ENCODE assay signal across 22 cellular contexts in the genomic region with DNA sequence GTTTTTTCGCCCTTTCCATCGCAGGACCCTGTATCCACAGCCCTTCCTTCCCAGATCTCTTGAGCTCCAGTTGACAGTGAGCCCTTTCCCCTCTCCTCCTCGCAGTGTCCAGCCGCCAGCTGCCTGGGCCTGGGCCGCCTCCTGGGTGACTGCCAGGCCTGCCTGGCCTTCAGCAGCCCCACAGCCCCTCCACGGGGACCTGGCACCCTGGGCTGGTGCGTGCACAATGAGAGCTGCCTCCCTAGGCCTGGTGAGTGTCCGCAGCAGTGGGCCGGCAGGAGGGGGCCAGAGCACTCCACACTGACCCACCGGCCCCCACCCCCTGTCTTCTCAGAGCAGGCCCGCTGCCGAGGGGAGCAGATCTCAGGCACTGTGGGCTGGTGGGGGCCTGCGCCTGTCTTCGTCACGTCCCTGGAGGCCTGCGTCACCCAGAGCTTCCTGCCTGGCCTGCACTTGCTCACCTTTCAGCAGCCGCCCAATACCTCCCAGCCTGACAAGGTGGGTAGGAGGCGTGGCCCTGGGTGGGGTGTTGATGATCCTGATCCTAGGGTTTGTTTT. TPM values are rescaled to one million over a fixed set of nuclear protein-coding genes. Genes with fewer than 3 reads are reported as not detected.
A peak's percentile ranks its signal among the peaks of the same experiment; 100 is the strongest.
DNase-seq lines count a peak whose midpoint lies in the region; ATAC-seq, FAIRE-seq and TF ChIP-seq lines count a peak whose summit lies in the region.
"Had no signal": no experiment of that assay in that cellular context is flagged by ENCODE, and none has a peak within 500 bp of the region (broad histone marks: within the 10 kb centered on the region; RNA-seq: fewer than 3 reads in every experiment).

No MANE protein-coding gene starts in this region.

- no peak for TF ChIP-seq CTCF in A549 (IDR thresholded peaks at IDR 0.05)
- TF ChIP-seq CTCF in osteoblast (IDR thresholded peaks at IDR 0.05; ENCODE audit: extremely low read depth, low read depth, low read length): no peak

- no peak for TF ChIP-seq EP300 in A549 (IDR thresholded peaks at IDR 0.05)

- H4K20me1 ChIP-seq in osteoblast (ENCODE audit: insufficient read depth, low read length): no peaks in the 10 kb centered on the region

- no peak overlapping the region for H3K18ac ChIP-seq in mesenchymal stem cell (ENCODE audit: low read depth in 1 of 2, low read length in 2 of 2)

- no peak overlapping the region for H3K4ac ChIP-seq in mesenchymal stem cell (ENCODE audit: low read depth in 1 of 2, low read length in 2 of 2)

- H3K36me3 ChIP-seq in adipocyte (ENCODE audit: control insufficient read depth, insufficient read depth, low read length, severe bottlenecking): peaks cover 4% of the 10 kb centered on the region
- peaks cover 23 to 40% of the 10 kb centered on the region in 2 experiments for H3K36me3 ChIP-seq in mesenchymal stem cell (ENCODE audit: control insufficient read depth in 1 of 2, insufficient read depth in 2 of 2, low read depth in 1 of 2, low read length in 2 of 2)
- H3K36me3 ChIP-seq in osteoblast (ENCODE audit: insufficient read depth, low read length): peaks cover 5% of the 10 kb centered on the region

- FAIRE-seq in A549 (lab: Jason Lieb, UNC): no peak
- FAIRE-seq: GM12878 had no signal

- H2AFZ ChIP-seq in mesenchymal stem cell (ENCODE audit: low read depth, low read length) (no peak overlapping the region), osteoblast (ENCODE audit: low read length) (no peak overlapping the region)

- H2BK5ac ChIP-seq in mesenchymal stem cell (ENCODE audit: low read depth, low read length, poor library complexity, severe bottlenecking): no peak overlapping the region

- peaks cover 14% of the 10 kb centered on the region for H3K79me1 ChIP-seq in mesenchymal stem cell (replicated peaks; ENCODE audit: low read length, poor library complexity, severe bottlenecking)

- peak; percentile 18 to 26; a peak in 4 of 6 replicates for ATAC-seq in A549
- ATAC-seq: GM12878 had no signal

- H3K27me3 ChIP-seq in adipocyte (replicated peaks; ENCODE audit: control insufficient read depth, insufficient read depth, low read length) (no peaks in the 10 kb centered on the region), mesenchymal stem cell (ENCODE audit: control insufficient read depth in 1 of 2, insufficient read depth in 1 of 2, low read length in 2 of 2) (no peaks in the 10 kb centered on the region), osteoblast (ENCODE audit: insufficient read depth, low read length) (no peaks in the 10 kb centered on the region)
- H3K27me3 ChIP-seq: BE2C had no signal

- H2BK120ac ChIP-seq in mesenchymal stem cell (ENCODE audit: low read depth, low read length): no peak overlapping the region

- H2AK5ac ChIP-seq in mesenchymal stem cell (ENCODE audit: low read length, severe bottlenecking): no peak overlapping the region

- no peak overlapping the region for H3K14ac ChIP-seq in mesenchymal stem cell (ENCODE audit: low read length in 2 of 2)

- CTCF ChIA-PET in A549 (lab: Yijun Ruan, JAX): interaction anchor here (0.6 to 3.9 kb wide), 16 partner anchors 12 to 215 kb away, joined by 3 to 27 read pairs (median 3); no protein-coding TSS in a partner anchor

- H3K4me1 ChIP-seq in A549 (peaks cover 6% of the 10 kb centered on the region; the same call in 2 of the 3 replicates), adipocyte (ENCODE audit: control insufficient read depth, insufficient read depth, low read length) (peaks cover 36% of the 10 kb centered on the region), mesenchymal stem cell (ENCODE audit: control insufficient read depth, insufficient read depth, low read depth, low read length) (peaks cover 1% of the 10 kb centered on the region), osteoblast (ENCODE audit: insufficient read depth, low read length) (no peaks in the 10 kb centered on the region)
- H3K4me1 ChIP-seq: BE2C had no signal

- POLR2A ChIA-PET in A549 (lab: Yijun Ruan, JAX): no interaction called here

- no peak overlapping the region for H3K4me3 ChIP-seq in A549
- no peak overlapping the region for H3K4me3 ChIP-seq in adipocyte (ENCODE audit: low read length)
- H3K4me3 ChIP-seq in mesenchymal stem cell (ENCODE audit: insufficient read depth in 1 of 2, low read depth in 1 of 2, low read length in 2 of 2): no peak overlapping the region
- no peak overlapping the region for H3K4me3 ChIP-seq in osteoblast (ENCODE audit: insufficient read depth, low read length)
- H3K4me3 ChIP-seq: GM12878 had no signal

- no peak overlapping the region for H4K91ac ChIP-seq in mesenchymal stem cell (ENCODE audit: low read length)

- H3K79me2 ChIP-seq in osteoblast (ENCODE audit: insufficient read depth, low read length): no peaks in the 10 kb centered on the region

- peak overlapping the region; percentile 43 for H3K9ac ChIP-seq in adipocyte (ENCODE audit: low read length)
- H3K9ac ChIP-seq in mesenchymal stem cell (ENCODE audit: low read length): no peak overlapping the region

- H3K27ac ChIP-seq in A549 (no peak overlapping the region), mesenchymal stem cell (ENCODE audit: low read length, poor library complexity, severe bottlenecking) (no peak overlapping the region), osteoblast (ENCODE audit: low read depth, low read length) (no peak overlapping the region)
- H3K27ac ChIP-seq: HL-60 had no signal

- H3K23ac ChIP-seq in mesenchymal stem cell (ENCODE audit: low read length in 2 of 2): no peak overlapping the region

- no peak overlapping the region for H4K8ac ChIP-seq in mesenchymal stem cell (ENCODE audit: low read length)

- no peak overlapping the region for H2BK12ac ChIP-seq in mesenchymal stem cell (ENCODE audit: low read length in 2 of 2)

- H3K4me2 ChIP-seq in A549 (no peak overlapping the region), mesenchymal stem cell (ENCODE audit: low read length, poor library complexity, severe bottlenecking) (no peak overlapping the region), osteoblast (ENCODE audit: insufficient read depth, low read length) (no peak overlapping the region)

- peak overlapping the region; percentile 13 for H2BK15ac ChIP-seq in mesenchymal stem cell (ENCODE audit: low read depth, poor library complexity, severe bottlenecking)

- DNase-seq in A549 (ENCODE audit: low read depth in 1 of 2, low spot score in 1 of 2): no peak
- no peak for DNase-seq in adipocyte (ENCODE audit: low read depth)
- no peak for DNase-seq in mesenchymal stem cell
- peak; percentile 9 for DNase-seq in osteoblast (ENCODE audit: insufficient read length, low spot score, missing footprints)
- DNase-seq in effector CD4-positive, alpha-beta T cell: no peak
- DNase-seq in NOMO-1 treated with dmso at 0.1 percent for 144 hours (lab: John Stamatoyannopoulos, UW; ENCODE audit: unreplicated experiment): no peak
- no peak for DNase-seq in MV-4-11 (lab: John Stamatoyannopoulos, UW)
- DNase-seq: ACHN; BE2C; C1 segment of cervical spinal cord; CD4-positive, CD25-positive, alpha-beta regulatory T cell; CD8-positive, alpha-beta memory T cell; COR-L47; DMS 273 treated with DMSO at 0.1 percent for 48 hours; DMS53; DND-41; EL had no signal

- 94% methylated on average over 18 of the region's 18 CpGs for WGBS in A549 (ENCODE audit: missing lambda C conversion rate)
- 97% methylated on average over 16 of the region's 18 CpGs for WGBS in mesenchymal stem cell

- no peak for TF ChIP-seq POLR2A in A549 (IDR thresholded peaks at IDR 0.05; ENCODE audit: low read length)

- H3K9me3 ChIP-seq in A549 (no peaks in the 10 kb centered on the region), adipocyte (ENCODE audit: control insufficient read depth, low read length) (no peaks in the 10 kb centered on the region), mesenchymal stem cell (ENCODE audit: control insufficient read depth, low read length) (no peaks in the 10 kb centered on the region), osteoblast (ENCODE audit: low read depth, low read length) (no peaks in the 10 kb centered on the region)
- H3K9me3 ChIP-seq: BE2C had no signal

- TF ChIP-seq RAD21 in A549 (conservative IDR thresholded peaks at IDR 0.05 in 1 of 2, IDR thresholded peaks at IDR 0.05 in 1 of 2): no peak

RNA-seq across cellular contexts. Expression of a gene that starts 19.0 kb away (rescaled TPM):
- polyA plus RNA-seq in A549 (2011; rRNA removed) (8.9 and 10.4 TPM in 2 replicates), A549 (2017; fragmentation: RNase III; extraction: RNeasy Plus Mini Kit Qiagen cat#74134 plus additional on column Dnase treatment) (22.4 to 27.2 TPM (median 25.8 TPM) in 3 replicates)
- polyA plus RNA-seq in A549 (2012; cell fraction: cytosol; rRNA removed): 7.2 and 12.2 TPM in 2 replicates
- 26.3 and 37.1 TPM in 2 replicates for polyA plus RNA-seq in A549 (2012; cell fraction: nucleus; rRNA removed)
- polyA minus RNA-seq in A549 (2011; rRNA and poly(A)+ RNA removed): 11.8 and 14.4 TPM in 2 replicates
- polyA plus RNA-seq in mesenchymal stem cell (2013, experiment 1 of 2): 19.0 TPM
- polyA plus RNA-seq in mesenchymal stem cell (2013, experiment 2 of 2): 17.8 TPM
- 23.9 and 30.0 TPM in 2 replicates for total RNA-seq in osteoblast

RNA-seq across cellular contexts. Expression of a gene that starts 31.3 kb away (rescaled TPM):
- polyA plus RNA-seq in A549 (2011; rRNA removed) (0.71 and 1.8 TPM in 2 replicates), A549 (2017; fragmentation: RNase III; extraction: RNeasy Plus Mini Kit Qiagen cat#74134 plus additional on column Dnase treatment) (3.6 to 5.1 TPM (median 4.3 TPM) in 3 replicates)
- 2.9 and 3.8 TPM in 2 replicates for polyA plus RNA-seq in A549 (2012; cell fraction: cytosol; rRNA removed)
- polyA plus RNA-seq in A549 (2012; cell fraction: nucleus; rRNA removed): 13.7 and 18.2 TPM in 2 replicates
- polyA minus RNA-seq in A549 (2011; rRNA and poly(A)+ RNA removed): 6.3 and 6.9 TPM in 2 replicates
- 0.07 TPM for polyA plus RNA-seq in mesenchymal stem cell (2013, experiment 1 of 2)
- 0.23 TPM for polyA plus RNA-seq in mesenchymal stem cell (2013, experiment 2 of 2)
- not detected in 2 replicates for total RNA-seq in osteoblast
- total RNA-seq: A172; CD4-positive, CD25-positive, alpha-beta regulatory T cell; G401 had no signal
- polyA plus RNA-seq: CD4-positive, CD25-positive, alpha-beta regulatory T cell; CD8-positive, alpha-beta memory T cell had no signal

RNA-seq across cellular contexts. Expression of a gene that starts 42.0 kb away (rescaled TPM):
- polyA plus RNA-seq in A549 (2011; rRNA removed): 79.7 and 101 TPM in 2 replicates
- 268 and 299 TPM in 2 replicates for polyA plus RNA-seq in A549 (2012; cell fraction: cytosol; rRNA removed)
- polyA plus RNA-seq in A549 (2012; cell fraction: nucleus; rRNA removed): 241 and 275 TPM in 2 replicates
- polyA plus RNA-seq in A549 (2017; fragmentation: RNase III; extraction: RNeasy Plus Mini Kit Qiagen cat#74134 plus additional on column Dnase treatment): 135 to 151 TPM (median 144 TPM) in 3 replicates
- 179 and 227 TPM in 2 replicates for polyA minus RNA-seq in A549 (2011; rRNA and poly(A)+ RNA removed)
- 50.5 TPM for polyA plus RNA-seq in mesenchymal stem cell (2013, experiment 1 of 2)
- polyA plus RNA-seq in mesenchymal stem cell (2013, experiment 2 of 2): 52.5 TPM
- total RNA-seq in osteoblast: 18.3 and 23.2 TPM in 2 replicates

RNA-seq across cellular contexts. Expression of a gene that starts 42.5 kb away (rescaled TPM):
- polyA plus RNA-seq in A549 (2011; rRNA removed): 1.1 and 1.3 TPM in 2 replicates
- 2.7 and 3.7 TPM in 2 replicates for polyA plus RNA-seq in A549 (2012; cell fraction: cytosol; rRNA removed)
- 3.5 and 5.2 TPM in 2 replicates for polyA plus RNA-seq in A549 (2012; cell fraction: nucleus; rRNA removed)
- 3.4 to 4.5 TPM (median 4.2 TPM) in 3 replicates for polyA plus RNA-seq in A549 (2017; fragmentation: RNase III; extraction: RNeasy Plus Mini Kit Qiagen cat#74134 plus additional on column Dnase treatment)
- 0.50 and 1.2 TPM in 2 replicates for polyA minus RNA-seq in A549 (2011; rRNA and poly(A)+ RNA removed)
- 2.2 TPM for polyA plus RNA-seq in mesenchymal stem cell (2013, experiment 1 of 2)
- 2.4 TPM for polyA plus RNA-seq in mesenchymal stem cell (2013, experiment 2 of 2)
- 0.36 and 0.59 TPM in 2 replicates for total RNA-seq in osteoblast
- total RNA-seq: CD4-positive, CD25-positive, alpha-beta regulatory T cell had no signal

RNA-seq across cellular contexts. Expression of a gene that starts 45.7 kb away (rescaled TPM):
- 5.1 and 11.9 TPM in 2 replicates for polyA plus RNA-seq in A549 (2011; rRNA removed)
- polyA plus RNA-seq in A549 (2012; cell fraction: cytosol; rRNA removed): 39.9 and 41.0 TPM in 2 replicates
- 23.1 and 33.3 TPM in 2 replicates for polyA plus RNA-seq in A549 (2012; cell fraction: nucleus; rRNA removed)
- 33.2 to 44.6 TPM (median 33.6 TPM) in 3 replicates for polyA plus RNA-seq in A549 (2017; fragmentation: RNase III; extraction: RNeasy Plus Mini Kit Qiagen cat#74134 plus additional on column Dnase treatment)
- polyA minus RNA-seq in A549 (2011; rRNA and poly(A)+ RNA removed): 1.4 and 5.2 TPM in 2 replicates
- 2.6 TPM for polyA plus RNA-seq in mesenchymal stem cell (2013, experiment 1 of 2)
- 3.9 TPM for polyA plus RNA-seq in mesenchymal stem cell (2013, experiment 2 of 2)
- not detected in 2 replicates for total RNA-seq in osteoblast
- total RNA-seq: CD4-positive, CD25-positive, alpha-beta regulatory T cell; CD8-positive, alpha-beta memory T cell; GM12878; HT1080 had no signal
- polyA plus RNA-seq: CD8-positive, alpha-beta memory T cell had no signal
